In the genomic region with DNA sequence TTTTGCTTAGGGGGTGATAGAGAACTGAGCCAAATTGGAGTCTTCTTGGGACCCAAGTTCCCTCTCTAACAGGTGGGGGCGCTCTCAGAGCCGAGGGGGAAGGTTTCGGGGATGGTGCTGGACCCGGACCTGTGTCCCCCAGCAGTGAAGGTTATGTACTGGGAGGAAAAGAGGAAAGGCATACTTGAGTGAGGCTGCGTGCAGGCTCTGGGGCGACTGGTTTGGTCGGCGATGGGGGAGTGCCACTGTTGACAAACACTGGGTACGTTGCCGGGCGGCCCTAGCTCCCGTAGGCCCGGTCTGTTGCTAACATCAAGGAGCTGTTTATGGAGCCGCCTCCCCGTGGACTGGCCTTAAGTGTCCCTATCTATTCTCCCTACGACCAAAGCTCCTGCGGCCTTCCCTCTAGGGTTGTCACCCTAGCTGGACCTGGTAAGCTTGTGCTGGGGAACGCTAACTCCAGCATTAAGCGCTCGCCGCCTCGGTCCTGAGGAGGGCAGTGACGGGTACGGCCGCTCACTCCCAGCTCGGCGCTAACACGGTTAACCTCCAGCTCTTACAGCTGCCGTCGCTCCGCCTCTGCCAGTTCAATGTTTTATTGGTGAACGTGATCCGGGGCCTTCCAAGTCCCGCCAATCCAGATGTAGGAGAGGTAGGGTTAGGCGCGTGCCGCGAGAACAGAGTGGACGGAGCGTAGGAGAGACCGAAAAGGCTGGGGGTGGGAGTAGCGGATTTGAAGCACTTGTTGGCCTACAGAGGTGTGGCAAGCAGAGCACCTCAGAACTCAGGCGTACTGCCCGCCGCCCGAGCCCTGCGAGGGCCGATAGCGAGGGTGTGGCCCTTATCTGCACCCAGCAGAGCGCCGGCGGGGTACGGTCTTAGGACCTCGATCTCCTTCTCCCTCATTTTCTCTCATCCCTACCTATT, we compare ENCODE assay signal across 1 cellular context.
TF ChIP-seq lines count a peak whose summit lies in the region.

TSS of gene PPOX (plus strand) at position 685 of the 927 bp plus-strand sequence. CDS start 422 bp downstream, outside the sequence.

TF ChIP-seq in H1, 55 proteins besides CTCF, POLR2A, EP300 and RAD21 (continues in another document):
- TF ChIP-seq CTBP2 (IDR thresholded peaks at IDR 0.05; ENCODE audit: borderline replicate concordance, insufficient read depth, insufficient read length, low read length) = no peak
- TF ChIP-seq SIN3A (conservative IDR thresholded peaks at IDR 0.05 in 1 of 2, IDR thresholded peaks at IDR 0.05 in 1 of 2; ENCODE audit: low read depth in 1 of 2, low read length in 2 of 2) = peak; percentile 21 to 85; a peak in 3 of 4 replicates
- TF ChIP-seq RXRA (IDR thresholded peaks at IDR 0.05; ENCODE audit: insufficient read depth, low read depth, low read length) = no peak
- peak; percentile 40; the same call in 1 of the 2 replicates for TF ChIP-seq PHF8 (conservative IDR thresholded peaks at IDR 0.05; ENCODE audit: low read depth, low read length)
- TF ChIP-seq, protein P1, sequence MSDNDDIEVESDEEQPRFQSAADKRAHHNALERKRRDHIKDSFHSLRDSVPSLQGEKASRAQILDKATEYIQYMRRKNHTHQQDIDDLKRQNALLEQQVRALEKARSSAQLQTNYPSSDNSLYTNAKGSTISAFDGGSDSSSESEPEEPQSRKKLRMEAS (IDR thresholded peaks at IDR 0.05) = peak; percentile 90
- no peak for TF ChIP-seq SIX5 (IDR thresholded peaks at IDR 0.05; ENCODE audit: low read depth, low read length)
- peak; percentile 91 for TF ChIP-seq CHD2 (IDR thresholded peaks at IDR 0.05; ENCODE audit: low read length)
- TF ChIP-seq SRF (IDR thresholded peaks at IDR 0.05; ENCODE audit: low read depth, low read length) = no peak
- no peak for TF ChIP-seq EZH2 (IDR thresholded peaks at IDR 0.05; ENCODE audit: low read depth, low read length, severe bottlenecking)
- TF ChIP-seq, protein P2, sequence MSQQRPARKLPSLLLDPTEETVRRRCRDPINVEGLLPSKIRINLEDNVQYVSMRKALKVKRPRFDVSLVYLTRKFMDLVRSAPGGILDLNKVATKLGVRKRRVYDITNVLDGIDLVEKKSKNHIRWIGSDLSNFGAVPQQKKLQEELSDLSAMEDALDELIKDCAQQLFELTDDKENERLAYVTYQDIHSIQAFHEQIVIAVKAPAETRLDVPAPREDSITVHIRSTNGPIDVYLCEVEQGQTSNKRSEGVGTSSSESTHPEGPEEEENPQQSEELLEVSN (IDR thresholded peaks at IDR 0.05) = peak; percentile 88
- TF ChIP-seq FOSL1 (IDR thresholded peaks at IDR 0.05; ENCODE audit: insufficient read depth, low read depth, low read length) = no peak
- no peak; the same call in 1 of the 2 replicates for TF ChIP-seq GTF2F1 (IDR thresholded peaks at IDR 0.05; ENCODE audit: borderline replicate concordance, low read depth, low read length)
- TF ChIP-seq TCF12 (IDR thresholded peaks at IDR 0.05; ENCODE audit: low read depth, low read length) = no peak
- no peak for TF ChIP-seq CBX8 (IDR thresholded peaks at IDR 0.05; ENCODE audit: borderline replicate concordance, low read depth, low read length)
- TF ChIP-seq JUN (IDR thresholded peaks at IDR 0.05; ENCODE audit: low read depth, low read length) = no peak
- peak; percentile 76 for TF ChIP-seq ASH2L (IDR thresholded peaks at IDR 0.05; ENCODE audit: low read length)
- TF ChIP-seq CHD7 (IDR thresholded peaks at IDR 0.05; ENCODE audit: insufficient replicate concordance, low read length) = no peak
- peak; percentile 76 for TF ChIP-seq TAF1 (IDR thresholded peaks at IDR 0.05; ENCODE audit: low read depth, low read length)
- peak; percentile 55; the same call in 1 of the 2 replicates for TF ChIP-seq SP4 (IDR thresholded peaks at IDR 0.05; ENCODE audit: low read length)
- TF ChIP-seq RBBP5 (IDR thresholded peaks at IDR 0.05; ENCODE audit: borderline replicate concordance, low read depth, low read length) = peak; percentile 50; the same call in 1 of the 2 replicates
- TF ChIP-seq SUZ12 (IDR thresholded peaks at IDR 0.05; ENCODE audit: low read length) = no peak
- no peak for TF ChIP-seq EGR1 (IDR thresholded peaks at IDR 0.05; ENCODE audit: borderline replicate concordance, low read depth, low read length)
- no peak for TF ChIP-seq ATF3 (IDR thresholded peaks at IDR 0.05; ENCODE audit: insufficient read depth, low read depth, low read length)
- peak; percentile 68; the same call in 1 of the 2 replicates for TF ChIP-seq SP1 (IDR thresholded peaks at IDR 0.05; ENCODE audit: low read depth, low read length)
- TF ChIP-seq, protein P3, sequence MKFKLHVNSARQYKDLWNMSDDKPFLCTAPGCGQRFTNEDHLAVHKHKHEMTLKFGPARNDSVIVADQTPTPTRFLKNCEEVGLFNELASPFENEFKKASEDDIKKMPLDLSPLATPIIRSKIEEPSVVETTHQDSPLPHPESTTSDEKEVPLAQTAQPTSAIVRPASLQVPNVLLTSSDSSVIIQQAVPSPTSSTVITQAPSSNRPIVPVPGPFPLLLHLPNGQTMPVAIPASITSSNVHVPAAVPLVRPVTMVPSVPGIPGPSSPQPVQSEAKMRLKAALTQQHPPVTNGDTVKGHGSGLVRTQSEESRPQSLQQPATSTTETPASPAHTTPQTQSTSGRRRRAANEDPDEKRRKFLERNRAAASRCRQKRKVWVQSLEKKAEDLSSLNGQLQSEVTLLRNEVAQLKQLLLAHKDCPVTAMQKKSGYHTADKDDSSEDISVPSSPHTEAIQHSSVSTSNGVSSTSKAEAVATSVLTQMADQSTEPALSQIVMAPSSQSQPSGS (IDR thresholded peaks at IDR 0.05; ENCODE audit: low read length) = 0 out of 2 replicates have a peak, but pooled peaks have one; percentile 27
- no peak for TF ChIP-seq TEAD4 (IDR thresholded peaks at IDR 0.05; ENCODE audit: low read depth, low read length)
- no peak for TF ChIP-seq POU5F1 (IDR thresholded peaks at IDR 0.05; ENCODE audit: low read depth, low read length)
- no peak for TF ChIP-seq SP2 (IDR thresholded peaks at IDR 0.05; ENCODE audit: low read length)
- TF ChIP-seq BRCA1 (IDR thresholded peaks at IDR 0.05; ENCODE audit: low read depth, low read length) = peak; percentile 60; the same call in 1 of the 2 replicates
- TF ChIP-seq RFX5 (IDR thresholded peaks at IDR 0.05; ENCODE audit: borderline replicate concordance, low read depth, low read length) = no peak
- no peak for TF ChIP-seq HDAC6 (IDR thresholded peaks at IDR 0.05; ENCODE audit: low read depth, low read length)
- peak; percentile 75 for TF ChIP-seq POLR2AphosphoS5 (IDR thresholded peaks at IDR 0.05; ENCODE audit: low read depth, low read length)
- no peak for TF ChIP-seq YY1 (IDR thresholded peaks at IDR 0.05; ENCODE audit: low read depth, low read length)
- 0 out of 2 replicates have a peak, but pooled peaks have one; percentile 5 for TF ChIP-seq JUND (IDR thresholded peaks at IDR 0.05; ENCODE audit: low read length)
- TF ChIP-seq CREB1 (IDR thresholded peaks at IDR 0.05) = peak; percentile 56
- no peak for TF ChIP-seq CHD1 (IDR thresholded peaks at IDR 0.05; ENCODE audit: low read depth, low read length)
- TF ChIP-seq ZNF274 (IDR thresholded peaks at IDR 0.05; ENCODE audit: borderline replicate concordance, extremely low read depth, low read length) = no peak
- no peak for TF ChIP-seq KDM1A (IDR thresholded peaks at IDR 0.05; ENCODE audit: borderline replicate concordance, low read length)
- no peak for TF ChIP-seq TAF7 (optimal IDR thresholded peaks at IDR 0.05; ENCODE audit: borderline replicate concordance, low read depth, low read length)
- no peak for TF ChIP-seq MAFK (IDR thresholded peaks at IDR 0.05; ENCODE audit: low read depth, low read length)
- no peak for TF ChIP-seq RNF2 (IDR thresholded peaks at IDR 0.05; ENCODE audit: borderline replicate concordance, low read depth, low read length, missing control alignments, poor library complexity, severe bottlenecking)
- TF ChIP-seq NRF1 (IDR thresholded peaks at IDR 0.05; ENCODE audit: low read depth, low read length) = no peak
- no peak for TF ChIP-seq CBX5 (IDR thresholded peaks at IDR 0.05; ENCODE audit: low read depth, low read length)
- no peak for TF ChIP-seq BCL11A (IDR thresholded peaks at IDR 0.05; ENCODE audit: low read depth in 2 of 2, low read length in 2 of 2)
- peak; percentile 35; the same call in 1 of the 2 replicates for TF ChIP-seq BACH1 (IDR thresholded peaks at IDR 0.05; ENCODE audit: low read length)
- TF ChIP-seq NANOG (IDR thresholded peaks at IDR 0.05; ENCODE audit: insufficient read depth, low read depth, low read length, poor library complexity, severe bottlenecking) = no peak
- TF ChIP-seq HDAC2 (IDR thresholded peaks at IDR 0.05; ENCODE audit: borderline replicate concordance in 1 of 2, low read depth in 2 of 2, low read length in 2 of 2) = no peak
- no peak for TF ChIP-seq KDM5A (IDR thresholded peaks at IDR 0.05; ENCODE audit: low read length)
- TF ChIP-seq KDM4A (IDR thresholded peaks at IDR 0.05; ENCODE audit: low read depth, low read length, severe bottlenecking) = no peak
- no peak for TF ChIP-seq CEBPB (IDR thresholded peaks at IDR 0.05; ENCODE audit: low read depth, low read length)
- TF ChIP-seq USF2 (IDR thresholded peaks at IDR 0.05; ENCODE audit: low read length) = no peak
- peak; percentile 63; the same call in 1 of the 2 replicates for TF ChIP-seq TBP (IDR thresholded peaks at IDR 0.05; ENCODE audit: low read depth, low read length)
- no peak for TF ChIP-seq GABPA (IDR thresholded peaks at IDR 0.05; ENCODE audit: borderline replicate concordance, insufficient read depth, low read length)
